In genomic region chr17:50719144-50719923, GRCh38 we compare ENCODE assay signal across 8 cellular contexts. TPM values are rescaled to one million over a fixed set of nuclear protein-coding genes. Genes with fewer than 3 reads are reported as not detected.
A peak's percentile ranks its signal among the peaks of the same experiment; 100 is the strongest.
DNase-seq lines count a peak whose midpoint lies in the region; ATAC-seq, FAIRE-seq and TF ChIP-seq lines count a peak whose summit lies in the region.

LUC7L3 (plus strand) TSS chr17:50719603; CDS start chr17:50719733, 130 bp downstream.

- H3K4me3 ChIP-seq in astrocyte (ENCODE audit: insufficient read depth, low read depth, low read length) = peak within 1 kb of the TSS; percentile 97

- DNase-seq in NCI-H2029 treated with DMSO at 0.1 percent for 48 hours (lab: John Stamatoyannopoulos, UW) (peak; percentile 56), T-helper 22 cell (ENCODE audit: low read depth) (peak; percentile 85), astrocyte (ENCODE audit: low read depth) (peak; percentile 83), hepatic stellate cell (ENCODE audit: low spot score) (peak; percentile 95), retina (peak; percentile 100), cortex of kidney (lab: John Stamatoyannopoulos, UW) (no peak)

- no peak for TF ChIP-seq CTCF in astrocyte (IDR thresholded peaks at IDR 0.05; ENCODE audit: insufficient read depth, low read depth, low read length)

- H2AFZ ChIP-seq in astrocyte (ENCODE audit: low read depth, low read length) = peak within 1 kb of the TSS; percentile 94

- no peaks in the 10 kb centered on the region for H3K9me3 ChIP-seq in astrocyte (ENCODE audit: insufficient read depth, low read depth, low read length)

- H3K9me3 Mint-ChIP-seq in astrocyte (ENCODE audit: unreplicated experiment) = no peaks in the 10 kb centered on the region

- FAIRE-seq in astrocyte (lab: Jason Lieb, UNC) = no peak

- no peaks in the 10 kb centered on the region for H3K36me3 ChIP-seq in astrocyte (ENCODE audit: insufficient read depth, low read length)

- H3K9ac ChIP-seq in astrocyte (ENCODE audit: low read length) = peak within 1 kb of the TSS; percentile 98

- ATAC-seq in GM18511 (IDR thresholded peaks at IDR 0.05; ENCODE audit: unreplicated experiment) (peak; percentile 94), HG03025 (IDR thresholded peaks at IDR 0.05; ENCODE audit: low FRiP score, unreplicated experiment) (peak; percentile 87)

- peaks cover 18% of the 10 kb centered on the region for H3K4me1 Mint-ChIP-seq in astrocyte (ENCODE audit: low read depth, unreplicated experiment)

- H3K27ac ChIP-seq in astrocyte (ENCODE audit: low read depth, low read length) = peak within 1 kb of the TSS; percentile 99

- peak within 1 kb of the TSS; percentile 86 for H3K4me3 Mint-ChIP-seq in astrocyte (ENCODE audit: unreplicated experiment)

- H3K27me3 ChIP-seq in astrocyte (ENCODE audit: insufficient read depth, low read length) = no peaks in the 10 kb centered on the region

- no peaks in the 10 kb centered on the region for H3K27me3 Mint-ChIP-seq in astrocyte (ENCODE audit: low read depth, unreplicated experiment)

- H3K79me2 ChIP-seq in astrocyte (ENCODE audit: insufficient read depth, low read length) = peaks cover 50% of the 10 kb centered on the region

- H3K4me2 ChIP-seq in astrocyte (ENCODE audit: low read length) = peak within 1 kb of the TSS; percentile 88

- H4K20me1 ChIP-seq in astrocyte (ENCODE audit: insufficient read depth, low read length) = peaks cover 46% of the 10 kb centered on the region

- H3K36me3 Mint-ChIP-seq in astrocyte (ENCODE audit: low read depth, unreplicated experiment) = no peaks in the 10 kb centered on the region

- peak within 1 kb of the TSS; percentile 97 for H3K27ac Mint-ChIP-seq in astrocyte (ENCODE audit: unreplicated experiment)

- peaks cover 6% of the 10 kb centered on the region for H3K4me1 ChIP-seq in astrocyte (ENCODE audit: insufficient read depth, low read length)

RNA-seq across cellular contexts. Expression of gene LUC7L3, which starts in this region (rescaled TPM):
- 85.1 and 93.0 TPM in 2 replicates for total RNA-seq in astrocyte
